Comparison of ENCODE assay signal across 18 cellular contexts in genomic region chr4:140706276-140706625, GRCh38.
"Had no signal": no experiment of that assay in that cellular context is flagged by ENCODE, and none has a peak within 500 bp of the region (broad histone marks: within the 10 kb centered on the region; RNA-seq: fewer than 3 reads in every experiment).

No MANE protein-coding gene starts in this region.

- H3K9me3 ChIP-seq: esophagus squamous epithelium, heart left ventricle, psoas muscle, right atrium auricular region, tibial artery had no signal

- H3K36me3 ChIP-seq: right atrium auricular region had no signal

- H3K27me3 ChIP-seq: dorsolateral prefrontal cortex, esophagus squamous epithelium, heart left ventricle, right atrium auricular region, tibial artery had no signal

- ATAC-seq: effector memory CD8-positive, alpha-beta T cell; left lobe of liver; natural killer cell; psoas muscle; stimulated activated naive CD8-positive, alpha-beta T cell treated with anti-CD3 and anti-CD28 coated beads, Interleukin-15, amount 100 ng/mL, for 72 hours had no signal

- H3K27ac ChIP-seq: dorsolateral prefrontal cortex, esophagus squamous epithelium, psoas muscle, right atrium auricular region, tibial artery had no signal

- H3K27me3 Mint-ChIP-seq: activated CD4-positive, alpha-beta memory T cell treated with anti-CD3 and anti-CD28 coated beads, Interleukin-2, amount 10 ng/mL, durations not matched to agents 7 days and 5 days; activated naive CD4-positive, alpha-beta T cell treated with anti-CD3 and anti-CD28 coated beads, Interleukin-2, amount 10 ng/mL, durations not matched to agents 7 days and 5 days; stimulated activated naive CD8-positive, alpha-beta T cell treated with anti-CD3 and anti-CD28 coated beads, Interleukin-15, amount 100 ng/mL, for 72 hours had no signal

- H3K27ac Mint-ChIP-seq: activated CD4-positive, alpha-beta memory T cell treated with anti-CD3 and anti-CD28 coated beads, Interleukin-2, amount 10 ng/mL, durations not matched to agents 7 days and 5 days; activated naive CD4-positive, alpha-beta T cell treated with anti-CD3 and anti-CD28 coated beads, Interleukin-2, amount 10 ng/mL, durations not matched to agents 7 days and 5 days; effector memory CD8-positive, alpha-beta T cell; mesothelial cell of epicardium; natural killer cell; stimulated activated naive CD8-positive, alpha-beta T cell treated with anti-CD3 and anti-CD28 coated beads, Interleukin-15, amount 100 ng/mL, for 72 hours; T-helper 1 cell treated with Interleukin-12 subunit alpha and Interleukin-12 subunit beta and Interleukin-4 antibody, amounts not matched to agents 30 μg/mL and 1 μg/mL, for 36 hours had no signal

- H3K4me3 Mint-ChIP-seq: activated CD4-positive, alpha-beta memory T cell treated with anti-CD3 and anti-CD28 coated beads, Interleukin-2, amount 10 ng/mL, durations not matched to agents 7 days and 5 days; activated naive CD4-positive, alpha-beta T cell treated with anti-CD3 and anti-CD28 coated beads, Interleukin-2, amount 10 ng/mL, durations not matched to agents 7 days and 5 days; effector memory CD8-positive, alpha-beta T cell; mesothelial cell of epicardium; natural killer cell; stimulated activated naive CD8-positive, alpha-beta T cell treated with anti-CD3 and anti-CD28 coated beads, Interleukin-15, amount 100 ng/mL, for 72 hours; T-helper 1 cell treated with Interleukin-12 subunit alpha and Interleukin-12 subunit beta and Interleukin-4 antibody, amounts not matched to agents 30 μg/mL and 1 μg/mL, for 36 hours had no signal

- H3K36me3 Mint-ChIP-seq: activated naive CD4-positive, alpha-beta T cell treated with anti-CD3 and anti-CD28 coated beads, Interleukin-2, amount 10 ng/mL, durations not matched to agents 7 days and 5 days; natural killer cell had no signal

- DNase-seq: activated CD4-positive, alpha-beta memory T cell treated with anti-CD3 and anti-CD28 coated beads, Interleukin-2, amount 10 ng/mL, durations not matched to agents 7 days and 5 days; activated CD4-positive, alpha-beta T cell treated with anti-CD3 and anti-CD28 coated beads for 48 hours; activated effector memory CD4-positive, alpha-beta T cell treated with anti-CD3 and anti-CD28 coated beads, Interleukin-2, amount 50 U/mL, for 16 hours; activated naive CD4-positive, alpha-beta T cell treated with anti-CD3 and anti-CD28 coated beads, Interleukin-2, amount 10 ng/mL, durations not matched to agents 7 days and 5 days; dorsolateral prefrontal cortex; effector memory CD8-positive, alpha-beta T cell; esophagus squamous epithelium; heart left ventricle; natural killer cell; psoas muscle; stimulated activated CD4-positive, alpha-beta T cell treated with anti-CD3 and anti-CD28 coated beads, Interleukin-12 subunit alpha, Interleukin-12 subunit beta, amount 100 ng/mL, for 4 hours; stimulated activated naive CD8-positive, alpha-beta T cell treated with anti-CD3 and anti-CD28 coated beads, Interleukin-15, amount 100 ng/mL, for 72 hours; tibial artery had no signal

- H3K4me1 Mint-ChIP-seq: activated naive CD4-positive, alpha-beta T cell treated with anti-CD3 and anti-CD28 coated beads, Interleukin-2, amount 10 ng/mL, durations not matched to agents 7 days and 5 days; stimulated activated naive CD8-positive, alpha-beta T cell treated with anti-CD3 and anti-CD28 coated beads, Interleukin-15, amount 100 ng/mL, for 72 hours had no signal

- H3K4me3 ChIP-seq: dorsolateral prefrontal cortex, esophagus squamous epithelium, heart left ventricle, lung, psoas muscle, right atrium auricular region, tibial artery had no signal

- H3K4me1 ChIP-seq: psoas muscle had no signal
